In genomic region chr11:64317325-64317960, GRCh38 we compare ENCODE assay signal across 8 cellular contexts. TPM values are rescaled to one million over a fixed set of nuclear protein-coding genes. Genes with fewer than 3 reads are reported as not detected.
DNase-seq lines count a peak whose midpoint lies in the region; ATAC-seq, FAIRE-seq and TF ChIP-seq lines count a peak whose summit lies in the region.

Gene TRMT112 (minus strand): TSS chr11:64317559. CDS start chr11:64317526, 33 bp downstream.

- DNase-seq in NCI-H2227 treated with DMSO at 0.1 percent for 48 hours (lab: John Stamatoyannopoulos, UW) (peak; percentile 95), bronchial epithelial cell (ENCODE audit: low read depth) (peak; percentile 98), iPS-NIHi7 (ENCODE audit: extremely low spot score) (peak; percentile 88), smooth muscle cell of the brain vasculature (ENCODE audit: low read depth, low spot score) (peak; percentile 80)

- H3K4me3 ChIP-seq in ACC112 (ENCODE audit: low read depth, low read length) (peak within 1 kb of the TSS; percentile 93), WI38 (ENCODE audit: low read depth, low read length) (peak within 1 kb of the TSS; percentile 75), bronchial epithelial cell (ENCODE audit: low read depth, low read length) (peak within 1 kb of the TSS; percentile 76)

- peak within 1 kb of the TSS; percentile 95 for H3K27ac ChIP-seq in ACC112 (ENCODE audit: low read depth, low read length)

- ATAC-seq in GM18870 (IDR thresholded peaks at IDR 0.05; ENCODE audit: unreplicated experiment), result peak; percentile 73
- peak; percentile 52 for ATAC-seq in HG03139 (IDR thresholded peaks at IDR 0.05; ENCODE audit: unreplicated experiment)

- peaks cover 18% of the 10 kb centered on the region for H3K79me2 ChIP-seq in ACC112 (ENCODE audit: control insufficient read depth, insufficient read depth, low read length, unreplicated experiment)

- H3K36me3 ChIP-seq in ACC112 (ENCODE audit: insufficient read depth, low read length) (no peaks in the 10 kb centered on the region), bronchial epithelial cell (ENCODE audit: control insufficient read depth, insufficient read depth, low read length) (peaks cover 23% of the 10 kb centered on the region)

- H3K4me1 ChIP-seq in ACC112 (ENCODE audit: control insufficient read depth, insufficient read depth, low read length, unreplicated experiment), result peaks cover 15% of the 10 kb centered on the region

- TF ChIP-seq CTCF in WI38 (IDR thresholded peaks at IDR 0.05; ENCODE audit: low read depth, low read length) (no peak), bronchial epithelial cell (IDR thresholded peaks at IDR 0.05; ENCODE audit: insufficient read depth, low read length, severe bottlenecking) (no peak)

- peak within 1 kb of the TSS; percentile 87 for H2AFZ ChIP-seq in ACC112 (ENCODE audit: low read length, unreplicated experiment)

- no peaks in the 10 kb centered on the region for H3K27me3 ChIP-seq in ACC112 (ENCODE audit: insufficient read depth, low read length)
- no peaks in the 10 kb centered on the region for H3K27me3 ChIP-seq in bronchial epithelial cell (ENCODE audit: control insufficient read depth, insufficient read depth, low read length)

- FAIRE-seq in bronchial epithelial cell (lab: Jason Lieb, UNC), result peak; percentile 98

RNA-seq across cellular contexts. Expression of gene TRMT112, which starts in this region (rescaled TPM):
- total RNA-seq in bronchial epithelial cell, result 355 and 587 TPM in 2 replicates

Comparison
In these comparisons a context has a peak if more than half of its experiments do, and no peak if none do; other contexts are left out.
1. Peak in every context shown above with its lines: DNase-seq, ATAC-seq, H3K4me3 ChIP-seq and H3K27ac ChIP-seq.